Comparison of ENCODE assay signal across 1 cellular context in genomic region chr13:68940049-68940448, GRCh38.
A peak's percentile ranks its signal among the peaks of the same experiment; 100 is the strongest.
TF ChIP-seq lines count a peak whose summit lies in the region.

No MANE protein-coding gene starts in this region.

TF ChIP-seq in GM23338, 12 proteins besides CTCF, POLR2A, EP300 and RAD21 (continued from another document):
- TF ChIP-seq ZNF462 (CRISPR knock-in tag; IDR thresholded peaks at IDR 0.05) (no peak), POLR2AphosphoS5 (IDR thresholded peaks at IDR 0.05; ENCODE audit: low read depth) (no peak), ZNF114 (CRISPR knock-in tag; IDR thresholded peaks at IDR 0.05) (no peak), NANOG (IDR thresholded peaks at IDR 0.05; ENCODE audit: borderline replicate concordance) (0 out of 2 replicates have a peak, but pooled peaks have one; percentile 32), STAT1 (IDR thresholded peaks at IDR 0.05; ENCODE audit: unreplicated experiment) (no peak), EZH2phosphoT487 (IDR thresholded peaks at IDR 0.05; ENCODE audit: unreplicated experiment) (no peak), EZH2 (IDR thresholded peaks at IDR 0.05; ENCODE audit: low read depth, unreplicated experiment) (no peak)
